Comparison of ENCODE assay signal across 1 cellular context in the genomic region with DNA sequence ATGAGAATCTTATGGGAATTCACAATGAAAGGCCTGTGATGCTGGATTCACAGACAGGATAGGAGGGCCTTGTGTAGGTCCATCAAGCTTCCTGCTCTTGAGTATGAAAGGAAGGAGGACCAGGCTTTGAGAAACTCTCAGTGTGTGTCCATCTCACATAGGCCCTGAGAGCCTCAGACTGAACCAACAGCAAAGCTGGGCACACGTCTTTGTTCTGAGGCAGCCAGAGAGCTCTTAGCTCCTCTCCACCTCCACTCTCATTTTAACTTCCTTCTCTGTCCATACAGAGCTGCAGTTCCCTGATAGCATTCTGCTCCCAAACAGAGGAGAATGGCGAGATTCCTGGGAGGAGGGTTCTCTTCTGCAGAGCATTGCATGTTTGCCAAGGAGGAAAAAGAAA.
TF ChIP-seq lines count a peak whose summit lies in the region.

No MANE protein-coding gene starts in this region.

TF ChIP-seq in H1, 55 proteins besides CTCF, POLR2A, EP300 and RAD21 (continued from another document):
- TF ChIP-seq CTBP2 (IDR thresholded peaks at IDR 0.05; ENCODE audit: borderline replicate concordance, insufficient read depth, insufficient read length, low read length) (no peak), KDM5A (IDR thresholded peaks at IDR 0.05; ENCODE audit: low read length) (no peak), TBP (IDR thresholded peaks at IDR 0.05; ENCODE audit: low read depth, low read length) (no peak), SRF (IDR thresholded peaks at IDR 0.05; ENCODE audit: low read depth, low read length) (no peak), POLR2AphosphoS5 (IDR thresholded peaks at IDR 0.05; ENCODE audit: low read depth, low read length) (no peak), YY1 (IDR thresholded peaks at IDR 0.05; ENCODE audit: low read depth, low read length) (no peak), SIN3A (conservative IDR thresholded peaks at IDR 0.05 in 1 of 2, IDR thresholded peaks at IDR 0.05 in 1 of 2; ENCODE audit: low read depth in 1 of 2, low read length in 2 of 2) (no peak), RFX5 (IDR thresholded peaks at IDR 0.05; ENCODE audit: borderline replicate concordance, low read depth, low read length) (no peak), SAP30 (IDR thresholded peaks at IDR 0.05; ENCODE audit: insufficient read depth, insufficient replicate concordance, low read length) (no peak), CHD2 (IDR thresholded peaks at IDR 0.05; ENCODE audit: low read length) (no peak), HDAC2 (IDR thresholded peaks at IDR 0.05; ENCODE audit: borderline replicate concordance in 1 of 2, low read depth in 2 of 2, low read length in 2 of 2) (no peak), PHF8 (conservative IDR thresholded peaks at IDR 0.05; ENCODE audit: low read depth, low read length) (no peak), SP4 (IDR thresholded peaks at IDR 0.05; ENCODE audit: low read length) (no peak), CEBPB (IDR thresholded peaks at IDR 0.05; ENCODE audit: low read depth, low read length) (no peak)
- TF ChIP-seq, protein P1, sequence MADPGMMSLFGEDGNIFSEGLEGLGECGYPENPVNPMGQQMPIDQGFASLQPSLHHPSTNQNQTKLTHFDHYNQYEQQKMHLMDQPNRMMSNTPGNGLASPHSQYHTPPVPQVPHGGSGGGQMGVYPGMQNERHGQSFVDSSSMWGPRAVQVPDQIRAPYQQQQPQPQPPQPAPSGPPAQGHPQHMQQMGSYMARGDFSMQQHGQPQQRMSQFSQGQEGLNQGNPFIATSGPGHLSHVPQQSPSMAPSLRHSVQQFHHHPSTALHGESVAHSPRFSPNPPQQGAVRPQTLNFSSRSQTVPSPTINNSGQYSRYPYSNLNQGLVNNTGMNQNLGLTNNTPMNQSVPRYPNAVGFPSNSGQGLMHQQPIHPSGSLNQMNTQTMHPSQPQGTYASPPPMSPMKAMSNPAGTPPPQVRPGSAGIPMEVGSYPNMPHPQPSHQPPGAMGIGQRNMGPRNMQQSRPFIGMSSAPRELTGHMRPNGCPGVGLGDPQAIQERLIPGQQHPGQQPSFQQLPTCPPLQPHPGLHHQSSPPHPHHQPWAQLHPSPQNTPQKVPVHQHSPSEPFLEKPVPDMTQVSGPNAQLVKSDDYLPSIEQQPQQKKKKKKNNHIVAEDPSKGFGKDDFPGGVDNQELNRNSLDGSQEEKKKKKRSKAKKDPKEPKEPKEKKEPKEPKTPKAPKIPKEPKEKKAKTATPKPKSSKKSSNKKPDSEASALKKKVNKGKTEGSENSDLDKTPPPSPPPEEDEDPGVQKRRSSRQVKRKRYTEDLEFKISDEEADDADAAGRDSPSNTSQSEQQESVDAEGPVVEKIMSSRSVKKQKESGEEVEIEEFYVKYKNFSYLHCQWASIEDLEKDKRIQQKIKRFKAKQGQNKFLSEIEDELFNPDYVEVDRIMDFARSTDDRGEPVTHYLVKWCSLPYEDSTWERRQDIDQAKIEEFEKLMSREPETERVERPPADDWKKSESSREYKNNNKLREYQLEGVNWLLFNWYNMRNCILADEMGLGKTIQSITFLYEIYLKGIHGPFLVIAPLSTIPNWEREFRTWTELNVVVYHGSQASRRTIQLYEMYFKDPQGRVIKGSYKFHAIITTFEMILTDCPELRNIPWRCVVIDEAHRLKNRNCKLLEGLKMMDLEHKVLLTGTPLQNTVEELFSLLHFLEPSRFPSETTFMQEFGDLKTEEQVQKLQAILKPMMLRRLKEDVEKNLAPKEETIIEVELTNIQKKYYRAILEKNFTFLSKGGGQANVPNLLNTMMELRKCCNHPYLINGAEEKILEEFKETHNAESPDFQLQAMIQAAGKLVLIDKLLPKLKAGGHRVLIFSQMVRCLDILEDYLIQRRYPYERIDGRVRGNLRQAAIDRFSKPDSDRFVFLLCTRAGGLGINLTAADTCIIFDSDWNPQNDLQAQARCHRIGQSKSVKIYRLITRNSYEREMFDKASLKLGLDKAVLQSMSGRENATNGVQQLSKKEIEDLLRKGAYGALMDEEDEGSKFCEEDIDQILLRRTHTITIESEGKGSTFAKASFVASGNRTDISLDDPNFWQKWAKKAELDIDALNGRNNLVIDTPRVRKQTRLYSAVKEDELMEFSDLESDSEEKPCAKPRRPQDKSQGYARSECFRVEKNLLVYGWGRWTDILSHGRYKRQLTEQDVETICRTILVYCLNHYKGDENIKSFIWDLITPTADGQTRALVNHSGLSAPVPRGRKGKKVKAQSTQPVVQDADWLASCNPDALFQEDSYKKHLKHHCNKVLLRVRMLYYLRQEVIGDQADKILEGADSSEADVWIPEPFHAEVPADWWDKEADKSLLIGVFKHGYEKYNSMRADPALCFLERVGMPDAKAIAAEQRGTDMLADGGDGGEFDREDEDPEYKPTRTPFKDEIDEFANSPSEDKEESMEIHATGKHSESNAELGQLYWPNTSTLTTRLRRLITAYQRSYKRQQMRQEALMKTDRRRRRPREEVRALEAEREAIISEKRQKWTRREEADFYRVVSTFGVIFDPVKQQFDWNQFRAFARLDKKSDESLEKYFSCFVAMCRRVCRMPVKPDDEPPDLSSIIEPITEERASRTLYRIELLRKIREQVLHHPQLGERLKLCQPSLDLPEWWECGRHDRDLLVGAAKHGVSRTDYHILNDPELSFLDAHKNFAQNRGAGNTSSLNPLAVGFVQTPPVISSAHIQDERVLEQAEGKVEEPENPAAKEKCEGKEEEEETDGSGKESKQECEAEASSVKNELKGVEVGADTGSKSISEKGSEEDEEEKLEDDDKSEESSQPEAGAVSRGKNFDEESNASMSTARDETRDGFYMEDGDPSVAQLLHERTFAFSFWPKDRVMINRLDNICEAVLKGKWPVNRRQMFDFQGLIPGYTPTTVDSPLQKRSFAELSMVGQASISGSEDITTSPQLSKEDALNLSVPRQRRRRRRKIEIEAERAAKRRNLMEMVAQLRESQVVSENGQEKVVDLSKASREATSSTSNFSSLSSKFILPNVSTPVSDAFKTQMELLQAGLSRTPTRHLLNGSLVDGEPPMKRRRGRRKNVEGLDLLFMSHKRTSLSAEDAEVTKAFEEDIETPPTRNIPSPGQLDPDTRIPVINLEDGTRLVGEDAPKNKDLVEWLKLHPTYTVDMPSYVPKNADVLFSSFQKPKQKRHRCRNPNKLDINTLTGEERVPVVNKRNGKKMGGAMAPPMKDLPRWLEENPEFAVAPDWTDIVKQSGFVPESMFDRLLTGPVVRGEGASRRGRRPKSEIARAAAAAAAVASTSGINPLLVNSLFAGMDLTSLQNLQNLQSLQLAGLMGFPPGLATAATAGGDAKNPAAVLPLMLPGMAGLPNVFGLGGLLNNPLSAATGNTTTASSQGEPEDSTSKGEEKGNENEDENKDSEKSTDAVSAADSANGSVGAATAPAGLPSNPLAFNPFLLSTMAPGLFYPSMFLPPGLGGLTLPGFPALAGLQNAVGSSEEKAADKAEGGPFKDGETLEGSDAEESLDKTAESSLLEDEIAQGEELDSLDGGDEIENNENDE (IDR thresholded peaks at IDR 0.05; ENCODE audit: insufficient replicate concordance, low read length), result no peak
